Comparison of ENCODE assay signal across 8 cellular contexts in genomic region chr7:128408709-128409434, GRCh38. TPM values are rescaled to one million over a fixed set of nuclear protein-coding genes. Genes with fewer than 3 reads are reported as not detected.
DNase-seq lines count a peak whose midpoint lies in the region; ATAC-seq and TF ChIP-seq lines count a peak whose summit lies in the region.

No MANE protein-coding gene starts in this region.

- H3K4me1 ChIP-seq in DND-41 (ENCODE audit: insufficient read depth, low read length) (peaks cover 41% of the 10 kb centered on the region), colonic mucosa (peaks cover 11% of the 10 kb centered on the region)

- H4K20me1 ChIP-seq in DND-41 (ENCODE audit: insufficient read depth, low read length), result peaks cover 43% of the 10 kb centered on the region

- no peak for TF ChIP-seq CTCF in DND-41 (IDR thresholded peaks at IDR 0.05; ENCODE audit: borderline replicate concordance, extremely low read depth, low read length, poor library complexity, severe bottlenecking)
- TF ChIP-seq CTCF in NB4 (IDR thresholded peaks at IDR 0.05; ENCODE audit: low read depth, low read length), result no peak
- no peak for TF ChIP-seq CTCF in colonic mucosa (IDR thresholded peaks at IDR 0.05)

- H3K4me2 ChIP-seq in DND-41 (ENCODE audit: insufficient read depth, low read length), result peak overlapping the region; percentile 71

- DNase-seq in DND-41 (no peak), NB4 (ENCODE audit: low read depth) (peak; percentile 84), colonic mucosa (peak; percentile 41), NCI-H526 treated with DMSO at 0.1 percent for 48 hours (lab: John Stamatoyannopoulos, UW) (no peak), Kasumi-1 (lab: John Stamatoyannopoulos, UW) (no peak)
- DNase-seq in natural killer cell treated with Interleukin-12 subunit alpha and Interleukin-12 subunit beta and Interleukin-15 and Interleukin-18, amount 100 ng/mL, for 72 hours (ENCODE audit: low spot score), result no peak

- no peaks in the 10 kb centered on the region for H3K9me3 Mint-ChIP-seq in natural killer cell treated with Interleukin-12 subunit alpha and Interleukin-12 subunit beta and Interleukin-15 and Interleukin-18, amount 100 ng/mL, for 72 hours

- peaks cover 46% of the 10 kb centered on the region for H3K27me3 ChIP-seq in DND-41 (ENCODE audit: insufficient read depth, low read length, poor library complexity)
- H3K27me3 ChIP-seq in colonic mucosa, result no peaks in the 10 kb centered on the region

- H3K4me3 ChIP-seq in DND-41 (ENCODE audit: low read depth in 1 of 2, low read length in 2 of 2) (peak overlapping the region; percentile 18 to 58; a peak in 3 of 4 replicates), NB4 (ENCODE audit: low read depth, low read length) (peak overlapping the region; percentile 76), colonic mucosa (peak overlapping the region; percentile 61)

- H3K36me3 ChIP-seq in DND-41 (ENCODE audit: insufficient read depth, low read length) (no peaks in the 10 kb centered on the region), colonic mucosa (no peaks in the 10 kb centered on the region)

- TF ChIP-seq POLR2A in NB4 (IDR thresholded peaks at IDR 0.05; ENCODE audit: extremely low read depth, insufficient read length), result no peak

- H3K9ac ChIP-seq in DND-41 (ENCODE audit: low read depth, low read length) (peak overlapping the region; percentile 43), colonic mucosa (ENCODE audit: low read depth in 2 of 2, low read length in 2 of 2) (peak overlapping the region; percentile 63 to 92)

- peak overlapping the region; percentile 58 for H2AFZ ChIP-seq in DND-41 (ENCODE audit: low read depth, low read length)

- no peak overlapping the region for H3K27ac ChIP-seq in DND-41 (ENCODE audit: low read length)
- peak overlapping the region; percentile 84 for H3K27ac ChIP-seq in colonic mucosa

- H3K79me2 ChIP-seq in DND-41 (ENCODE audit: insufficient read depth, low read length), result no peaks in the 10 kb centered on the region

- H3K4me3 Mint-ChIP-seq in natural killer cell treated with Interleukin-12 subunit alpha and Interleukin-12 subunit beta and Interleukin-15 and Interleukin-18, amount 100 ng/mL, for 72 hours, result peak overlapping the region; percentile 82

- H3K36me3 Mint-ChIP-seq in natural killer cell treated with Interleukin-12 subunit alpha and Interleukin-12 subunit beta and Interleukin-15 and Interleukin-18, amount 100 ng/mL, for 72 hours, result no peaks in the 10 kb centered on the region

- H3K27ac Mint-ChIP-seq in natural killer cell treated with Interleukin-12 subunit alpha and Interleukin-12 subunit beta and Interleukin-15 and Interleukin-18, amount 100 ng/mL, for 72 hours, result no peak overlapping the region

- peaks cover 18 to 25% of the 10 kb centered on the region in 2 donors for H3K4me1 Mint-ChIP-seq in natural killer cell treated with Interleukin-12 subunit alpha and Interleukin-12 subunit beta and Interleukin-15 and Interleukin-18, amount 100 ng/mL, for 72 hours (ENCODE audit: low read depth in 2 of 2)

- ATAC-seq in DND-41 (ENCODE audit: insufficient read depth, low read depth), result no peak
- no peak for ATAC-seq in natural killer cell treated with Interleukin-12 subunit alpha and Interleukin-12 subunit beta and Interleukin-15 and Interleukin-18, amount 100 ng/mL, for 72 hours
- no peak for ATAC-seq in GM18511 (IDR thresholded peaks at IDR 0.05; ENCODE audit: unreplicated experiment)
- ATAC-seq in GM18870 (IDR thresholded peaks at IDR 0.05; ENCODE audit: unreplicated experiment), result no peak

- intact Hi-C loops in colonic mucosa (cut with DNase I), result no loop called here

- H3K27me3 Mint-ChIP-seq in natural killer cell treated with Interleukin-12 subunit alpha and Interleukin-12 subunit beta and Interleukin-15 and Interleukin-18, amount 100 ng/mL, for 72 hours, result no peaks in the 10 kb centered on the region

- H3K9me3 ChIP-seq in DND-41 (ENCODE audit: insufficient read depth, low read length, severe bottlenecking) (no peaks in the 10 kb centered on the region), colonic mucosa (no peaks in the 10 kb centered on the region)

RNA-seq across cellular contexts. Expression of gene IMPDH1, which starts 0.9 kb away (rescaled TPM):
- total RNA-seq in colonic mucosa, result 10 to 100 TPM; 37.5 to 50.0 TPM
- total RNA-seq in natural killer cell treated with Interleukin-12 subunit alpha and Interleukin-12 subunit beta and Interleukin-15 and Interleukin-18, amount 100 ng/mL, for 72 hours, result 10 to 100 TPM; 15.8 to 34.5 TPM

RNA-seq across cellular contexts. Expression of gene HILPDA, which starts 46.8 kb away (rescaled TPM):
- 10 to 100 TPM; 12.1 to 31.4 TPM for total RNA-seq in colonic mucosa
- 1 to 10 TPM; 3.8 to 9.1 TPM for total RNA-seq in natural killer cell treated with Interleukin-12 subunit alpha and Interleukin-12 subunit beta and Interleukin-15 and Interleukin-18, amount 100 ng/mL, for 72 hours

RNA-seq across cellular contexts. Expression of gene PRRT4, which starts 47.4 kb away (rescaled TPM):
- under 1 TPM in 1 of 2 donors, not detected in 1; 0.24 TPM for total RNA-seq in colonic mucosa
- total RNA-seq in natural killer cell treated with Interleukin-12 subunit alpha and Interleukin-12 subunit beta and Interleukin-15 and Interleukin-18, amount 100 ng/mL, for 72 hours, result not detected

Comparison
In these comparisons a context has a peak if more than half of its experiments do, and no peak if none do; other contexts are left out.
1. DNase-seq: peak in NB4 (single experiment) and colonic mucosa (single experiment); none in DND-41 (single experiment), natural killer cell treated with Interleukin-12 subunit alpha and Interleukin-12 subunit beta and Interleukin-15 and Interleukin-18, amount 100 ng/mL, for 72 hours (single experiment), NCI-H526 treated with DMSO at 0.1 percent for 48 hours (single experiment) and Kasumi-1 (0 of 2).
2. Peak in every context shown above with its lines, with median percentiles within 50 percentile points of each other: H3K4me3 ChIP-seq.